2 cellular contexts compared by ENCODE assay signal in the genomic region with DNA sequence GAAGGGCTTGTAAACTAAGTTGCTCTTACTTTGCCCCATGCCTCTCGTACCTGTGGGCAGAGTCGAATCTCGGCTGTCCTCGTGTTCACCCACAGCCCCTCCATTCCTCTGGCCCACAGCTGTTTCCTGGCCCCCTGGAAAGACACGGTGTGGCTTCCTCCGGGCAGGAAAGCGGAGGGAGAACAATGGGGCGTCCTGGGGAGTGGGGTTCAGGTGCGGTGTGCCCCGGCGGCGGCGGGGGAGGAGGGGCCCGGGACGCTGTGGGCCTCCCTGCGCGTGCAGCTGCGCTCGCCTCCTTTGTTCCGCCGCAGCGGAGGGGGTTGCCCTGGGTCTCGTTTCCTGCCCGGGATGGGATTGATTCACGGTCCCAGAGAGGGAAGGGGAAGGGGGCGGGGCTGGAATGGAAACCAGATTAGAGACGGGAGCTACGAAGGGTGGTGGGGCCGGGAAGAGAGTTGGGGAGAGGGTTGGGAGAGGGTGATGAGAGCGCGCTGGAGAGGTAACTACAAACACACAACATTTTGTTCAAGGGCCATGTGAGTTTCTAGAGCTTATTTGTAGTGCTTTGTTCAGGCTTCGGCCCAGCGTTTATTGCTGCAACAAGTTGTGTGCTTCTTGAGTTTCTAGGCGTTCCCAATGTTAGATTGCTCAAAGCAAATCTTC.
TF ChIP-seq lines count a peak whose summit lies in the region.

No MANE protein-coding gene starts in this region.

TF ChIP-seq in WTC11, 78 proteins besides CTCF, POLR2A, EP300 and RAD21 (continues in another document):
- 0 out of 2 replicates have a peak, but pooled peaks have one; percentile 7 for TF ChIP-seq NFYB (CRISPR knock-in tag; conservative IDR thresholded peaks at IDR 0.05; ENCODE audit: low read depth)
- TF ChIP-seq, protein P1, sequence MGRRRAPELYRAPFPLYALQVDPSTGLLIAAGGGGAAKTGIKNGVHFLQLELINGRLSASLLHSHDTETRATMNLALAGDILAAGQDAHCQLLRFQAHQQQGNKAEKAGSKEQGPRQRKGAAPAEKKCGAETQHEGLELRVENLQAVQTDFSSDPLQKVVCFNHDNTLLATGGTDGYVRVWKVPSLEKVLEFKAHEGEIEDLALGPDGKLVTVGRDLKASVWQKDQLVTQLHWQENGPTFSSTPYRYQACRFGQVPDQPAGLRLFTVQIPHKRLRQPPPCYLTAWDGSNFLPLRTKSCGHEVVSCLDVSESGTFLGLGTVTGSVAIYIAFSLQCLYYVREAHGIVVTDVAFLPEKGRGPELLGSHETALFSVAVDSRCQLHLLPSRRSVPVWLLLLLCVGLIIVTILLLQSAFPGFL (CRISPR knock-in tag; IDR thresholded peaks at IDR 0.05; ENCODE audit: borderline replicate concordance): no peak
- no peak for TF ChIP-seq SMAD4 (CRISPR knock-in tag; IDR thresholded peaks at IDR 0.05)
- TF ChIP-seq, protein P2, sequence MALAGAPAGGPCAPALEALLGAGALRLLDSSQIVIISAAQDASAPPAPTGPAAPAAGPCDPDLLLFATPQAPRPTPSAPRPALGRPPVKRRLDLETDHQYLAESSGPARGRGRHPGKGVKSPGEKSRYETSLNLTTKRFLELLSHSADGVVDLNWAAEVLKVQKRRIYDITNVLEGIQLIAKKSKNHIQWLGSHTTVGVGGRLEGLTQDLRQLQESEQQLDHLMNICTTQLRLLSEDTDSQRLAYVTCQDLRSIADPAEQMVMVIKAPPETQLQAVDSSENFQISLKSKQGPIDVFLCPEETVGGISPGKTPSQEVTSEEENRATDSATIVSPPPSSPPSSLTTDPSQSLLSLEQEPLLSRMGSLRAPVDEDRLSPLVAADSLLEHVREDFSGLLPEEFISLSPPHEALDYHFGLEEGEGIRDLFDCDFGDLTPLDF (CRISPR knock-in tag; IDR thresholded peaks at IDR 0.05): no peak
- no peak for TF ChIP-seq OVOL2 (CRISPR knock-in tag; IDR thresholded peaks at IDR 0.05; ENCODE audit: borderline replicate concordance)
- TF ChIP-seq, protein P3, sequence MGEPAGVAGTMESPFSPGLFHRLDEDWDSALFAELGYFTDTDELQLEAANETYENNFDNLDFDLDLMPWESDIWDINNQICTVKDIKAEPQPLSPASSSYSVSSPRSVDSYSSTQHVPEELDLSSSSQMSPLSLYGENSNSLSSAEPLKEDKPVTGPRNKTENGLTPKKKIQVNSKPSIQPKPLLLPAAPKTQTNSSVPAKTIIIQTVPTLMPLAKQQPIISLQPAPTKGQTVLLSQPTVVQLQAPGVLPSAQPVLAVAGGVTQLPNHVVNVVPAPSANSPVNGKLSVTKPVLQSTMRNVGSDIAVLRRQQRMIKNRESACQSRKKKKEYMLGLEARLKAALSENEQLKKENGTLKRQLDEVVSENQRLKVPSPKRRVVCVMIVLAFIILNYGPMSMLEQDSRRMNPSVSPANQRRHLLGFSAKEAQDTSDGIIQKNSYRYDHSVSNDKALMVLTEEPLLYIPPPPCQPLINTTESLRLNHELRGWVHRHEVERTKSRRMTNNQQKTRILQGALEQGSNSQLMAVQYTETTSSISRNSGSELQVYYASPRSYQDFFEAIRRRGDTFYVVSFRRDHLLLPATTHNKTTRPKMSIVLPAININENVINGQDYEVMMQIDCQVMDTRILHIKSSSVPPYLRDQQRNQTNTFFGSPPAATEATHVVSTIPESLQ (CRISPR knock-in tag; IDR thresholded peaks at IDR 0.05): no peak
- TF ChIP-seq, protein P4, sequence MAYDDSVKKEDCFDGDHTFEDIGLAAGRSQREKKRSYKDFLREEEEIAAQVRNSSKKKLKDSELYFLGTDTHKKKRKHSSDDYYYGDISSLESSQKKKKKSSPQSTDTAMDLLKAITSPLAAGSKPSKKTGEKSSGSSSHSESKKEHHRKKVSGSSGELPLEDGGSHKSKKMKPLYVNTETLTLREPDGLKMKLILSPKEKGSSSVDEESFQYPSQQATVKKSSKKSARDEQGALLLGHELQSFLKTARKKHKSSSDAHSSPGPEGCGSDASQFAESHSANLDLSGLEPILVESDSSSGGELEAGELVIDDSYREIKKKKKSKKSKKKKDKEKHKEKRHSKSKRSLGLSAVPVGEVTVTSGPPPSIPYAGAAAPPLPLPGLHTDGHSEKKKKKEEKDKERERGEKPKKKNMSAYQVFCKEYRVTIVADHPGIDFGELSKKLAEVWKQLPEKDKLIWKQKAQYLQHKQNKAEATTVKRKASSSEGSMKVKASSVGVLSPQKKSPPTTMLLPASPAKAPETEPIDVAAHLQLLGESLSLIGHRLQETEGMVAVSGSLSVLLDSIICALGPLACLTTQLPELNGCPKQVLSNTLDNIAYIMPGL (CRISPR knock-in tag; IDR thresholded peaks at IDR 0.05): peak; percentile 34
- TF ChIP-seq NR1H2 (CRISPR knock-in tag; IDR thresholded peaks at IDR 0.05): no peak
- TF ChIP-seq HMGA2 (CRISPR knock-in tag; IDR thresholded peaks at IDR 0.05): no peak
- TF ChIP-seq GTF2I (CRISPR knock-in tag; conservative IDR thresholded peaks at IDR 0.05): peak; percentile 92
- TF ChIP-seq, protein P5, sequence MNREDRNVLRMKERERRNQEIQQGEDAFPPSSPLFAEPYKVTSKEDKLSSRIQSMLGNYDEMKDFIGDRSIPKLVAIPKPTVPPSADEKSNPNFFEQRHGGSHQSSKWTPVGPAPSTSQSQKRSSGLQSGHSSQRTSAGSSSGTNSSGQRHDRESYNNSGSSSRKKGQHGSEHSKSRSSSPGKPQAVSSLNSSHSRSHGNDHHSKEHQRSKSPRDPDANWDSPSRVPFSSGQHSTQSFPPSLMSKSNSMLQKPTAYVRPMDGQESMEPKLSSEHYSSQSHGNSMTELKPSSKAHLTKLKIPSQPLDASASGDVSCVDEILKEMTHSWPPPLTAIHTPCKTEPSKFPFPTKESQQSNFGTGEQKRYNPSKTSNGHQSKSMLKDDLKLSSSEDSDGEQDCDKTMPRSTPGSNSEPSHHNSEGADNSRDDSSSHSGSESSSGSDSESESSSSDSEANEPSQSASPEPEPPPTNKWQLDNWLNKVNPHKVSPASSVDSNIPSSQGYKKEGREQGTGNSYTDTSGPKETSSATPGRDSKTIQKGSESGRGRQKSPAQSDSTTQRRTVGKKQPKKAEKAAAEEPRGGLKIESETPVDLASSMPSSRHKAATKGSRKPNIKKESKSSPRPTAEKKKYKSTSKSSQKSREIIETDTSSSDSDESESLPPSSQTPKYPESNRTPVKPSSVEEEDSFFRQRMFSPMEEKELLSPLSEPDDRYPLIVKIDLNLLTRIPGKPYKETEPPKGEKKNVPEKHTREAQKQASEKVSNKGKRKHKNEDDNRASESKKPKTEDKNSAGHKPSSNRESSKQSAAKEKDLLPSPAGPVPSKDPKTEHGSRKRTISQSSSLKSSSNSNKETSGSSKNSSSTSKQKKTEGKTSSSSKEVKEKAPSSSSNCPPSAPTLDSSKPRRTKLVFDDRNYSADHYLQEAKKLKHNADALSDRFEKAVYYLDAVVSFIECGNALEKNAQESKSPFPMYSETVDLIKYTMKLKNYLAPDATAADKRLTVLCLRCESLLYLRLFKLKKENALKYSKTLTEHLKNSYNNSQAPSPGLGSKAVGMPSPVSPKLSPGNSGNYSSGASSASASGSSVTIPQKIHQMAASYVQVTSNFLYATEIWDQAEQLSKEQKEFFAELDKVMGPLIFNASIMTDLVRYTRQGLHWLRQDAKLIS (CRISPR knock-in tag; IDR thresholded peaks at IDR 0.05; ENCODE audit: borderline replicate concordance): no peak
- TF ChIP-seq ELF4 (CRISPR knock-in tag; IDR thresholded peaks at IDR 0.05; ENCODE audit: low read depth): no peak
- no peak; the same call in 1 of the 2 replicates for TF ChIP-seq NFATC4 (CRISPR knock-in tag; IDR thresholded peaks at IDR 0.05)

TF ChIP-seq in H1, 55 proteins besides CTCF, POLR2A, EP300 and RAD21:
- peak; percentile 9; the same call in 1 of the 2 replicates for TF ChIP-seq TBP (IDR thresholded peaks at IDR 0.05; ENCODE audit: low read depth, low read length)
- TF ChIP-seq RBBP5 (IDR thresholded peaks at IDR 0.05; ENCODE audit: borderline replicate concordance, low read depth, low read length): no peak
- TF ChIP-seq TCF12 (IDR thresholded peaks at IDR 0.05; ENCODE audit: low read depth, low read length): peak; percentile 77; the same call in 1 of the 2 replicates
- TF ChIP-seq RXRA (IDR thresholded peaks at IDR 0.05; ENCODE audit: insufficient read depth, low read depth, low read length): no peak
- TF ChIP-seq KDM4A (IDR thresholded peaks at IDR 0.05; ENCODE audit: low read depth, low read length, severe bottlenecking): peak; percentile 77
- TF ChIP-seq SP4 (IDR thresholded peaks at IDR 0.05; ENCODE audit: low read length): no peak
- no peak for TF ChIP-seq ZNF274 (IDR thresholded peaks at IDR 0.05; ENCODE audit: borderline replicate concordance, extremely low read depth, low read length)
- peak; percentile 73; the same call in 1 of the 2 replicates for TF ChIP-seq PHF8 (conservative IDR thresholded peaks at IDR 0.05; ENCODE audit: low read depth, low read length)
- TF ChIP-seq HDAC2 (IDR thresholded peaks at IDR 0.05; ENCODE audit: borderline replicate concordance in 1 of 2, low read depth in 2 of 2, low read length in 2 of 2): peak; percentile 32 to 79; a peak in 3 of 4 replicates
- no peak for TF ChIP-seq CHD1 (IDR thresholded peaks at IDR 0.05; ENCODE audit: low read depth, low read length)
- peak; percentile 78 for TF ChIP-seq ASH2L (IDR thresholded peaks at IDR 0.05; ENCODE audit: low read length)
- TF ChIP-seq TAF1 (IDR thresholded peaks at IDR 0.05; ENCODE audit: low read depth, low read length): peak; percentile 49; the same call in 1 of the 2 replicates
- TF ChIP-seq TEAD4 (IDR thresholded peaks at IDR 0.05; ENCODE audit: low read depth, low read length): 0 out of 2 replicates have a peak, but pooled peaks have one; percentile 25
- TF ChIP-seq, protein P6, sequence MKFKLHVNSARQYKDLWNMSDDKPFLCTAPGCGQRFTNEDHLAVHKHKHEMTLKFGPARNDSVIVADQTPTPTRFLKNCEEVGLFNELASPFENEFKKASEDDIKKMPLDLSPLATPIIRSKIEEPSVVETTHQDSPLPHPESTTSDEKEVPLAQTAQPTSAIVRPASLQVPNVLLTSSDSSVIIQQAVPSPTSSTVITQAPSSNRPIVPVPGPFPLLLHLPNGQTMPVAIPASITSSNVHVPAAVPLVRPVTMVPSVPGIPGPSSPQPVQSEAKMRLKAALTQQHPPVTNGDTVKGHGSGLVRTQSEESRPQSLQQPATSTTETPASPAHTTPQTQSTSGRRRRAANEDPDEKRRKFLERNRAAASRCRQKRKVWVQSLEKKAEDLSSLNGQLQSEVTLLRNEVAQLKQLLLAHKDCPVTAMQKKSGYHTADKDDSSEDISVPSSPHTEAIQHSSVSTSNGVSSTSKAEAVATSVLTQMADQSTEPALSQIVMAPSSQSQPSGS (IDR thresholded peaks at IDR 0.05; ENCODE audit: low read length): 0 out of 2 replicates have a peak, but pooled peaks have one; percentile 13
- TF ChIP-seq, protein P7, sequence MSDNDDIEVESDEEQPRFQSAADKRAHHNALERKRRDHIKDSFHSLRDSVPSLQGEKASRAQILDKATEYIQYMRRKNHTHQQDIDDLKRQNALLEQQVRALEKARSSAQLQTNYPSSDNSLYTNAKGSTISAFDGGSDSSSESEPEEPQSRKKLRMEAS (IDR thresholded peaks at IDR 0.05): peak; percentile 79
- TF ChIP-seq TAF7 (optimal IDR thresholded peaks at IDR 0.05; ENCODE audit: borderline replicate concordance, low read depth, low read length): peak; percentile 28
- no peak for TF ChIP-seq SRF (IDR thresholded peaks at IDR 0.05; ENCODE audit: low read depth, low read length)
- TF ChIP-seq EGR1 (IDR thresholded peaks at IDR 0.05; ENCODE audit: borderline replicate concordance, low read depth, low read length): no peak
- TF ChIP-seq NRF1 (IDR thresholded peaks at IDR 0.05; ENCODE audit: low read depth, low read length): no peak
- peak; percentile 42; the same call in 1 of the 2 replicates for TF ChIP-seq YY1 (IDR thresholded peaks at IDR 0.05; ENCODE audit: low read depth, low read length)
- peak; percentile 94; the same call in 1 of the 2 replicates for TF ChIP-seq KDM1A (IDR thresholded peaks at IDR 0.05; ENCODE audit: borderline replicate concordance, low read length)
